In the genomic region with DNA sequence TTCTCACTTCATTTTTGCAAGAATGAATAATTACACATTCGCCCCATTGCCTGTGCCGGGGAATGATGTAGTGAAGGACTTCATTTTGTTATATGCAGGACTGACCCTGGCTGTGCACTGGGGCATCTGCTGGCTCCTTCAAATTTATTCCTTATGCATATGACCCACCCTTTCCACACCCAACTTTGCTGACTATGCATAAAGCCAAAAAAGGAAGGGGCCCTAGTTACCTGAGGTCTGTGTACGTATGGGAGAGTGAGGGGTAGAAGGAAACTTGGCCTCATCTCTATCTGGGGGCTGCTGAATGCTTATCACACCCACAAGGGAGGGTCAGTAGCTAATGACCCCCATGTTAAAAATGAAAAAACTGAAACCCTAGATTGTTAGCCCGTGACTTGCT, we compare ENCODE assay signal across 37 cellular contexts.
"Had no signal": no experiment of that assay in that cellular context is flagged by ENCODE, and none has a peak within 500 bp of the region (broad histone marks: within the 10 kb centered on the region; RNA-seq: fewer than 3 reads in every experiment).

No MANE protein-coding gene starts in this region.

- H3K36me3 Mint-ChIP-seq: activated CD4-positive, alpha-beta memory T cell treated with anti-CD3 and anti-CD28 coated beads for 36 hours; activated naive CD4-positive, alpha-beta T cell treated with anti-CD3 and anti-CD28 coated beads, Interleukin-2, amount 10 ng/mL, durations not matched to agents 7 days and 5 days; activated naive CD8-positive, alpha-beta T cell; brain had no signal

- H3K4me3 ChIP-seq: Peyer's patch had no signal

- H3K9me3 ChIP-seq: Peyer's patch had no signal

- H3K27me3 ChIP-seq: Peyer's patch had no signal

- FAIRE-seq: bronchial epithelial cell, colon had no signal

- H3K36me3 ChIP-seq: Peyer's patch had no signal

- DNase-seq: activated B cell treated with CpG ODN at 0.5 μM for 24 hours; activated CD4-positive, alpha-beta memory T cell treated with anti-CD3 and anti-CD28 coated beads for 36 hours; activated CD4-positive, alpha-beta T cell treated with anti-CD3 and anti-CD28 coated beads for 4 hours; activated CD4-positive, alpha-beta T cell treated with anti-CD3 and anti-CD28 coated beads, Interleukin-2, amount 50 U/mL, for 1 hour; activated CD4-positive, CD25-positive, alpha-beta regulatory T cell treated with anti-CD3 and anti-CD28 coated beads, Interleukin-2, amount 50 U/mL, for 72 hours; activated CD8-positive, alpha-beta memory T cell treated with anti-CD3 and anti-CD28 coated beads, Interleukin-2, amount 50 U/mL, for 4 hours; activated effector memory CD4-positive, alpha-beta T cell treated with Interleukin-2 at 50 U/mL for 16 hours; activated naive CD4-positive, alpha-beta T cell treated with anti-CD3 and anti-CD28 coated beads, Interleukin-2, amount 10 ng/mL, durations not matched to agents 7 days and 5 days; activated naive CD8-positive, alpha-beta T cell treated with anti-CD3 and anti-CD28 coated beads, Interleukin-2, amount 50 U/mL, for 24 hours; activated T-cell treated with anti-CD3 and anti-CD28 coated beads for 4 hours; activated T-cell treated with anti-CD3 and anti-CD28 coated beads, Interleukin-2, amount 50 U/mL, for 48 hours; anterior cingulate cortex; caudate nucleus; NCI-H1048; NCI-H1105 treated with DMSO at 0.1 percent for 48 hours; NCI-H1436; NCI-H1694; NCI-H1930; NCI-H2081 treated with DMSO at 0.1 percent for 48 hours; NCI-H345; NCI-H524 treated with DMSO at 0.1 percent for 48 hours; NCI-H748 treated with DMSO at 0.1 percent for 48 hours; NK-92 treated with Interleukin-12 subunit alpha and Interleukin-12 subunit beta, amount 100 ng/mL, for 24 hours; PC-3; Peyer's patch; SIG-M5; T-helper 1 cell; T-helper 2 cell; T-helper 9 cell had no signal

- H3K4me1 Mint-ChIP-seq: activated naive CD4-positive, alpha-beta T cell treated with anti-CD3 and anti-CD28 coated beads, Interleukin-2, amount 10 ng/mL, durations not matched to agents 7 days and 5 days; activated naive CD8-positive, alpha-beta T cell treated with anti-CD3 and anti-CD28 coated beads, Interleukin-2, amount 50 U/mL, for 24 hours had no signal

- H3K9me3 Mint-ChIP-seq: activated B cell treated with CpG ODN at 0.5 μM for 24 hours; activated CD4-positive, alpha-beta memory T cell treated with anti-CD3 and anti-CD28 coated beads for 36 hours; activated naive CD4-positive, alpha-beta T cell treated with anti-CD3 and anti-CD28 coated beads, Interleukin-2, amount 10 ng/mL, durations not matched to agents 7 days and 5 days; activated naive CD8-positive, alpha-beta T cell treated with anti-CD3 and anti-CD28 coated beads, Interleukin-2, amount 50 U/mL, for 24 hours had no signal

- H3K27ac ChIP-seq: Peyer's patch, RWPE1, VCaP had no signal

- H3K4me3 Mint-ChIP-seq: activated B cell treated with CpG ODN at 0.5 μM for 24 hours; activated CD4-positive, alpha-beta memory T cell treated with anti-CD3 and anti-CD28 coated beads for 36 hours; activated naive CD4-positive, alpha-beta T cell treated with anti-CD3 and anti-CD28 coated beads, Interleukin-2, amount 10 ng/mL, durations not matched to agents 7 days and 5 days; activated naive CD8-positive, alpha-beta T cell; activated naive CD8-positive, alpha-beta T cell treated with anti-CD3 and anti-CD28 coated beads, Interleukin-2, amount 50 U/mL, for 24 hours; brain had no signal

- ATAC-seq: activated naive CD8-positive, alpha-beta T cell treated with anti-CD3 and anti-CD28 coated beads, Interleukin-2, amount 50 U/mL, for 24 hours; PC-3; Right ventricle myocardium inferior; SK-N-SH treated with all-trans-retinoic acid at 6 μM for 48 hours had no signal

- H3K27ac Mint-ChIP-seq: activated B cell treated with CpG ODN at 0.5 μM for 24 hours; activated CD4-positive, alpha-beta memory T cell treated with anti-CD3 and anti-CD28 coated beads for 36 hours; activated naive CD4-positive, alpha-beta T cell treated with anti-CD3 and anti-CD28 coated beads, Interleukin-2, amount 10 ng/mL, durations not matched to agents 7 days and 5 days; activated naive CD8-positive, alpha-beta T cell; activated naive CD8-positive, alpha-beta T cell treated with anti-CD3 and anti-CD28 coated beads, Interleukin-2, amount 50 U/mL, for 24 hours; brain had no signal

- H3K4me1 ChIP-seq: Peyer's patch had no signal
